Comparison of ENCODE assay signal across 9 cellular contexts in the genomic region with DNA sequence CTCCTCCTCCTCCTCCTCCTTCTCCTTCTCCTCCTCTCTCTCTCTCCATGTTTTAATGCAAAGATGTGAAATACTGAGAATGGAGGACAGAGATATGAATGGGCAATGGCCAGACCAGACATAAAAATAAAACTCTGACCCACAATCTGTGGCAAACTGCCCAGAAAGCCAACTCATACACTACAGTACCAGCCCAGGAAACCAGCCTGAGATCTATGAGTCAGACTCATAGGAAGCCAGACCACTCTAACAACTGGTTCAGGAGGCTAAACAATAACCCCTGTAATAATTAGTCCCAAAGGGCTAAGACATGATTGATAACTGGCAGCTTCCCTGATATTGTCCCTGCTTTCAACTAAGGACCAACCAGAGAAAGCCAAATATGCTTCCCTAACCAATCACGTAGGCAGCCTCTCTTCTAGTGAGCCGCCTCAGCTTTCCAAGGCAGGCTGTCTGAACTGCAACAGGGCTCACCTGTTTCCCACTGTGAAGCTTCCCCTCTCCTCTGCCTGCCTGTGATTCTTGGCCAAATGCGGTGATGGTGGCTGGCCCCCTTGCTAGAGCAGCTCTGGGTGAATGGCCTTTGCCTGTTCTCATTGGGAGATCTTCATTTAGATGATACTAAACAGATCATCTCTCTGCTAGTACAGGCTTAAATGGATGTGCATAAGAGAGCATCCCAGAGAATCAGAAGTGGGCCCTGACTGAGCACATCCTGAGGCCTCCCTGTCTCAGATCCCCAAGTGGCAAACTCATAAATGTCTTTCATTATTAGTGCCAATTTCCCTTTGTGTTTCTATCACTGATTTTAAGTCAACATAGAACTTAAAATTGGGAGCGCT.
DNase-seq lines count a peak whose midpoint lies in the region; ATAC-seq lines count a peak whose summit lies in the region.
"Had no signal": no experiment of that assay in that cellular context is flagged by ENCODE, and none has a peak within 500 bp of the region (broad histone marks: within the 10 kb centered on the region; RNA-seq: fewer than 3 reads in every experiment).

No MANE protein-coding gene starts in this region.

- H3K9me3 Mint-ChIP-seq in CD8-positive, alpha-beta memory T cell, result peaks cover 7 to 15% (median 8%) of the 10 kb centered on the region in 5 donors
- peaks cover 17% of the 10 kb centered on the region for H3K9me3 Mint-ChIP-seq in natural killer cell treated with Interleukin-12 subunit alpha and Interleukin-12 subunit beta and Interleukin-15 and Interleukin-18, amount 100 ng/mL, for 72 hours

- no peaks in the 10 kb centered on the region for H3K9me3 ChIP-seq in CD8-positive, alpha-beta memory T cell (ENCODE audit: low read length)

- no peak overlapping the region for H3K4me3 Mint-ChIP-seq in CD8-positive, alpha-beta memory T cell
- no peak overlapping the region for H3K4me3 Mint-ChIP-seq in natural killer cell treated with Interleukin-12 subunit alpha and Interleukin-12 subunit beta and Interleukin-15 and Interleukin-18, amount 100 ng/mL, for 72 hours

- POLR2A ChIA-PET in CD8-positive, alpha-beta memory T cell (lab: Charles Lee), result no interaction called here

- H3K36me3 ChIP-seq in CD8-positive, alpha-beta memory T cell (ENCODE audit: insufficient read depth, low read length), result no peaks in the 10 kb centered on the region

- H3K27me3 ChIP-seq in CD8-positive, alpha-beta memory T cell (ENCODE audit: insufficient read depth, low read length, poor library complexity, severe bottlenecking), result no peaks in the 10 kb centered on the region

- H3K4me1 ChIP-seq in CD8-positive, alpha-beta memory T cell (ENCODE audit: insufficient read depth, low read length), result no peaks in the 10 kb centered on the region

- no peaks in the 10 kb centered on the region for H3K36me3 Mint-ChIP-seq in CD8-positive, alpha-beta memory T cell
- no peaks in the 10 kb centered on the region for H3K36me3 Mint-ChIP-seq in natural killer cell treated with Interleukin-12 subunit alpha and Interleukin-12 subunit beta and Interleukin-15 and Interleukin-18, amount 100 ng/mL, for 72 hours

- no peak overlapping the region for H3K27ac ChIP-seq in CD8-positive, alpha-beta memory T cell (ENCODE audit: low read depth, low read length)

- CTCF ChIA-PET in CD8-positive, alpha-beta memory T cell (lab: Charles Lee), result no interaction called here

- DNase-seq in DMS53 treated with DMSO at 0.1 percent for 48 hours (lab: John Stamatoyannopoulos, UW; ENCODE audit: unreplicated experiment) (peak; percentile 11), LoVo (ENCODE audit: low spot score) (peak; percentile 92), dermis blood vessel endothelial cell (peak; percentile 99), occipital lobe (lab: John Stamatoyannopoulos, UW) (peak; percentile 15), Kasumi-1 (lab: John Stamatoyannopoulos, UW) (no peak)
- DNase-seq in CD8-positive, alpha-beta memory T cell, result no peak
- no peak for DNase-seq in natural killer cell treated with Interleukin-12 subunit alpha and Interleukin-12 subunit beta and Interleukin-15 and Interleukin-18, amount 100 ng/mL, for 72 hours (ENCODE audit: low spot score)
- DNase-seq in activated T-cell treated with anti-CD3 and anti-CD28 coated beads, Interleukin-2, amount 50 U/mL, for 48 hours, result no peak
- DNase-seq: NCI-H1092 had no signal

- H3K4me1 Mint-ChIP-seq in CD8-positive, alpha-beta memory T cell, result no peaks in the 10 kb centered on the region
- no peaks in the 10 kb centered on the region for H3K4me1 Mint-ChIP-seq in natural killer cell treated with Interleukin-12 subunit alpha and Interleukin-12 subunit beta and Interleukin-15 and Interleukin-18, amount 100 ng/mL, for 72 hours (ENCODE audit: low read depth in 2 of 2)

- no peak for ATAC-seq in natural killer cell treated with Interleukin-12 subunit alpha and Interleukin-12 subunit beta and Interleukin-15 and Interleukin-18, amount 100 ng/mL, for 72 hours

- no peak overlapping the region for H3K27ac Mint-ChIP-seq in CD8-positive, alpha-beta memory T cell
- no peak overlapping the region for H3K27ac Mint-ChIP-seq in natural killer cell treated with Interleukin-12 subunit alpha and Interleukin-12 subunit beta and Interleukin-15 and Interleukin-18, amount 100 ng/mL, for 72 hours

- peaks cover 0 to 3% of the 10 kb centered on the region in 2 donors for H3K27me3 Mint-ChIP-seq in CD8-positive, alpha-beta memory T cell
- no peaks in the 10 kb centered on the region for H3K27me3 Mint-ChIP-seq in natural killer cell treated with Interleukin-12 subunit alpha and Interleukin-12 subunit beta and Interleukin-15 and Interleukin-18, amount 100 ng/mL, for 72 hours

- H3K4me3 ChIP-seq in CD8-positive, alpha-beta memory T cell (ENCODE audit: low read length), result no peak overlapping the region

Comparison
In these comparisons a context has a peak if more than half of its experiments do, and no peak if none do; other contexts are left out.
1. DNase-seq: peak in DMS53 treated with DMSO at 0.1 percent for 48 hours (single experiment), LoVo (single experiment), dermis blood vessel endothelial cell (single experiment) and occipital lobe (single experiment); none in CD8-positive, alpha-beta memory T cell (0 of 5), natural killer cell treated with Interleukin-12 subunit alpha and Interleukin-12 subunit beta and Interleukin-15 and Interleukin-18, amount 100 ng/mL, for 72 hours (single experiment), activated T-cell treated with anti-CD3 and anti-CD28 coated beads, Interleukin-2, amount 50 U/mL, for 48 hours (0 of 2) and Kasumi-1 (0 of 2).